In genomic region chr5:174295736-174296481, GRCh38 we compare ENCODE assay signal across 18 cellular contexts.
"Had no signal": no experiment of that assay in that cellular context is flagged by ENCODE, and none has a peak within 500 bp of the region (broad histone marks: within the 10 kb centered on the region; RNA-seq: fewer than 3 reads in every experiment).

No MANE protein-coding gene starts in this region.

- H3K4me3 Mint-ChIP-seq: activated CD8-positive, alpha-beta memory T cell treated with anti-CD3 and anti-CD28 coated beads, Interleukin-2, amount 10 ng/mL, durations not matched to agents 7 days and 5 days; activated naive CD4-positive, alpha-beta T cell treated with anti-CD3 and anti-CD28 coated beads, Interleukin-2, amount 50 U/mL, for 24 hours; activated T-cell treated with anti-CD3 and anti-CD28 coated beads, Interleukin-2, amount 50 U/mL, for 24 hours; neural crest cell; stimulated activated effector memory CD8-positive, alpha-beta T cell treated with anti-CD3 and anti-CD28 coated beads, Interleukin-12 subunit alpha, Interleukin-12 subunit beta, amount 100 ng/mL, for 72 hours had no signal

- DNase-seq: activated CD4-positive, alpha-beta T cell treated with anti-CD3 and anti-CD28 coated beads, Interleukin-2, amount 50 U/mL, for 4 hours; activated CD4-positive, CD25-positive, alpha-beta regulatory T cell treated with anti-CD3 and anti-CD28 coated beads, Interleukin-2, amount 50 U/mL, for 72 hours; activated CD8-positive, alpha-beta memory T cell treated with anti-CD3 and anti-CD28 coated beads, Interleukin-2, amount 10 ng/mL, durations not matched to agents 7 days and 5 days; activated effector memory CD4-positive, alpha-beta T cell treated with Interleukin-2 at 50 U/mL for 16 hours; activated T-cell treated with anti-CD3 and anti-CD28 coated beads, Interleukin-2, amount 50 U/mL, for 24 hours; amniotic stem cell; brain microvascular endothelial cell; glutamatergic neuron; mesendoderm; ovary; retina; trophoblast cell had no signal

- H3K36me3 Mint-ChIP-seq: activated CD8-positive, alpha-beta memory T cell treated with anti-CD3 and anti-CD28 coated beads, Interleukin-2, amount 10 ng/mL, durations not matched to agents 7 days and 5 days; activated naive CD4-positive, alpha-beta T cell treated with anti-CD3 and anti-CD28 coated beads, Interleukin-2, amount 50 U/mL, for 24 hours; stimulated activated effector memory CD8-positive, alpha-beta T cell treated with anti-CD3 and anti-CD28 coated beads, Interleukin-12 subunit alpha, Interleukin-12 subunit beta, amount 100 ng/mL, for 72 hours had no signal

- H3K27me3 Mint-ChIP-seq: activated CD8-positive, alpha-beta memory T cell treated with anti-CD3 and anti-CD28 coated beads, Interleukin-2, amount 10 ng/mL, durations not matched to agents 7 days and 5 days had no signal

- H3K27ac ChIP-seq: brain microvascular endothelial cell, ovary had no signal

- H3K27ac Mint-ChIP-seq: activated CD8-positive, alpha-beta memory T cell treated with anti-CD3 and anti-CD28 coated beads, Interleukin-2, amount 10 ng/mL, durations not matched to agents 7 days and 5 days; activated naive CD4-positive, alpha-beta T cell treated with anti-CD3 and anti-CD28 coated beads, Interleukin-2, amount 50 U/mL, for 24 hours; activated T-cell treated with anti-CD3 and anti-CD28 coated beads, Interleukin-2, amount 50 U/mL, for 24 hours; stimulated activated effector memory CD8-positive, alpha-beta T cell treated with anti-CD3 and anti-CD28 coated beads, Interleukin-12 subunit alpha, Interleukin-12 subunit beta, amount 100 ng/mL, for 72 hours had no signal

- FAIRE-seq: endometrium had no signal

- ATAC-seq: activated CD8-positive, alpha-beta memory T cell treated with anti-CD3 and anti-CD28 coated beads, Interleukin-2, amount 10 ng/mL, durations not matched to agents 7 days and 5 days; esophagus mucosa; left lobe of liver; stimulated activated effector memory CD8-positive, alpha-beta T cell treated with anti-CD3 and anti-CD28 coated beads, Interleukin-12 subunit alpha, Interleukin-12 subunit beta, amount 100 ng/mL, for 72 hours had no signal

- H3K27me3 ChIP-seq: brain microvascular endothelial cell, ovary had no signal

- H3K4me1 Mint-ChIP-seq: activated CD8-positive, alpha-beta memory T cell treated with anti-CD3 and anti-CD28 coated beads, Interleukin-2, amount 10 ng/mL, durations not matched to agents 7 days and 5 days; activated naive CD4-positive, alpha-beta T cell treated with anti-CD3 and anti-CD28 coated beads, Interleukin-2, amount 50 U/mL, for 24 hours; stimulated activated effector memory CD8-positive, alpha-beta T cell treated with anti-CD3 and anti-CD28 coated beads, Interleukin-12 subunit alpha, Interleukin-12 subunit beta, amount 100 ng/mL, for 72 hours had no signal

- H3K9me3 Mint-ChIP-seq: activated T-cell treated with anti-CD3 and anti-CD28 coated beads, Interleukin-2, amount 50 U/mL, for 24 hours; neural crest cell had no signal

- H3K9me3 ChIP-seq: ovary had no signal

- H3K4me3 ChIP-seq: ovary had no signal

- H3K36me3 ChIP-seq: brain microvascular endothelial cell, ovary had no signal
